ENCODE assay signal across 1 cellular context in genomic region chr19:56350416-56351045, GRCh38.
A peak's percentile ranks its signal among the peaks of the same experiment; 100 is the strongest.
TF ChIP-seq lines count a peak whose summit lies in the region.

No MANE protein-coding gene starts in this region.

TF ChIP-seq in GM12878, 131 proteins besides CTCF, POLR2A, EP300 and RAD21 (continued from another document):
- peak; percentile 61; the same call in 1 of the 2 replicates for TF ChIP-seq SMC3 (IDR thresholded peaks at IDR 0.05; ENCODE audit: borderline replicate concordance, low read length)
- TF ChIP-seq MTA3 (IDR thresholded peaks at IDR 0.05; ENCODE audit: borderline replicate concordance, low read length), result no peak
TF ChIP-seq in GM12878: peak in this region for 2.
